ENCODE assay signal across 16 cellular contexts in the genomic region with DNA sequence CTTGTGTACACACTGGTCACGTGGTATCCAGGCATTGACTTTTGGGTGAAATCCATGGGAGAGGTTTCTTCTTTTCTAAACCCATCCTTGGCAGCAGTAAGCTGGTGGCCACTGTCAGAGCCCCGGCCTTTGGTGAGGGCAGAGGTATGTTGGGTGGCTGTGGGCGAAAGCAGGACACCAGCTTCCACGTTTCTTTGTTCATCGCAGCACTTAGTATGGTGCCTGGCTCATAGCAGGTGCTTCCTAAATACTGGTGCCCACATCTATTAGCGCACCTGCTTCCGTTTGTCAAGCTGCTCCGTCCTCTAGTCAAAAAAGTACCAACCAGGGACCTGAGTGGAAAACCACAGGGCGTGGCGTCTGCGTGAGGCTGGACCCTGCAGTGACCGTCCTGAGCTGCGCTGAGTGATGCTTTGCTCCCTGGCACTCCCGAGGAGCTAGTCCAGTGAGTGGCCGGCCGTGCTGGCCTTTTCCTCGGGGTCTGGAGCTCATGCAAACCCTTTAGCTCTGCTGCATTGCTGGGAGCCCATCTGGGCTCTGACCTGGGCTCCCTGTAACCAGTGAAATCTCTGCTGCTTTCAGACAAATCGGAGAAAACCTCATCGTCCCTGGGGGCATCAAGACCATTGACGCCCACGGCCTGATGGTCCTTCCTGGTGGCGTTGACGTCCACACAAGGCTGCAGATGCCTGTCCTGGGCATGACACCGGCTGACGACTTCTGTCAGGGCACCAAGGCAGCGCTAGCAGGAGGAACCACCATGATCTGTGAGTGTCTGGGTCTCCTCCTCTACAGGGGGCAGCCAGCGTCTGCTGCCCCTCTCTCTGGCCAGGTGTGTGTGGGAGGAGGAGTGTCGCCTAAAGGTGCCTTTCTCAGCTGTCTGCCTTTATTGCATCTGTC. TPM values are rescaled to one million over a fixed set of nuclear protein-coding genes. Genes with fewer than 3 reads are reported as not detected.
DNase-seq lines count a peak whose midpoint lies in the region; ATAC-seq and TF ChIP-seq lines count a peak whose summit lies in the region.
"Had no signal": no experiment of that assay in that cellular context is flagged by ENCODE, and none has a peak within 500 bp of the region (broad histone marks: within the 10 kb centered on the region; RNA-seq: fewer than 3 reads in every experiment).

No MANE protein-coding gene starts in this region.

- no peak for TF ChIP-seq POLR2A in spleen (IDR thresholded peaks at IDR 0.05)

- peaks cover 3% of the 10 kb centered on the region for H3K9me3 Mint-ChIP-seq in activated T-cell treated with anti-CD3 and anti-CD28 coated beads, Interleukin-2, amount 50 U/mL, for 24 hours
- H3K9me3 Mint-ChIP-seq: CD8-positive, alpha-beta memory T cell had no signal

- ATAC-seq in left ventricle myocardium superior (no peak), GM21529 (IDR thresholded peaks at IDR 0.05; ENCODE audit: unreplicated experiment) (no peak), GM19397 (IDR thresholded peaks at IDR 0.05; ENCODE audit: unreplicated experiment) (no peak)

- H3K36me3 Mint-ChIP-seq in activated T-cell treated with anti-CD3 and anti-CD28 coated beads, Interleukin-2, amount 50 U/mL, for 24 hours (ENCODE audit: low read depth) = no peaks in the 10 kb centered on the region

- peak overlapping the region; percentile 77 for H3K27ac ChIP-seq in caudate nucleus (ENCODE audit: low read depth, low read length)
- H3K27ac ChIP-seq in spleen = no peak overlapping the region
- H3K27ac ChIP-seq: Peyer's patch had no signal

- intact Hi-C loops in left ventricle myocardium superior (cut with micrococcal nuclease) (no loop called here), spleen (cut with DNase I; ENCODE audit: low total_unique reads) (no loop called here)

- H3K36me3 ChIP-seq in spleen = no peaks in the 10 kb centered on the region
- H3K36me3 ChIP-seq: BE2C, Peyer's patch had no signal

- peaks cover 41% of the 10 kb centered on the region for H3K27me3 Mint-ChIP-seq in activated T-cell treated with anti-CD3 and anti-CD28 coated beads, Interleukin-2, amount 50 U/mL, for 24 hours

- peaks cover 9 to 39% (median 27%) of the 10 kb centered on the region in 7 donors for H3K27me3 ChIP-seq in spleen (replicated peaks in 1 of 7)

- no peak overlapping the region for H3K27ac Mint-ChIP-seq in activated T-cell treated with anti-CD3 and anti-CD28 coated beads, Interleukin-2, amount 50 U/mL, for 24 hours
- H3K27ac Mint-ChIP-seq: CD8-positive, alpha-beta memory T cell had no signal

- H3K4me1 ChIP-seq in spleen = peaks cover 0 to 11% (median 8%) of the 10 kb centered on the region in 6 donors
- H3K4me1 ChIP-seq: BE2C had no signal

- no peak overlapping the region for H3K4me3 ChIP-seq in spleen
- H3K4me3 ChIP-seq: Peyer's patch had no signal

- H3K9me3 ChIP-seq in spleen = no peaks in the 10 kb centered on the region
- H3K9me3 ChIP-seq: BE2C, Peyer's patch had no signal

- no peak for TF ChIP-seq CTCF in spleen (IDR thresholded peaks at IDR 0.05 in 8 of 11, conservative IDR thresholded peaks at IDR 0.05 in 3 of 11)

- H3K4me3 Mint-ChIP-seq in activated T-cell treated with anti-CD3 and anti-CD28 coated beads, Interleukin-2, amount 50 U/mL, for 24 hours = no peak overlapping the region

- DNase-seq in RPMI8226 (peak; percentile 73), caudate nucleus (lab: John Stamatoyannopoulos, UW) (no peak), left ventricle myocardium superior (peak; percentile 19), spleen (peak; percentile 54)
- no peak for DNase-seq in activated T-cell treated with anti-CD3 and anti-CD28 coated beads, Interleukin-2, amount 50 U/mL, for 24 hours
- DNase-seq: BE2C, H7, KG1, NCI-H1092, NCI-H187, NCI-H2171 treated with DMSO at 0.1 percent for 48 hours, NCI-H510A, Peyer's patch had no signal

- H3K4me1 Mint-ChIP-seq in activated T-cell treated with anti-CD3 and anti-CD28 coated beads, Interleukin-2, amount 50 U/mL, for 24 hours (ENCODE audit: low read depth) = peaks cover 4% of the 10 kb centered on the region

- WGBS in spleen, 5 donors = 84 to 89% (median 88%) methylated on average over 27 to 28 of the region's 28 CpGs

RNA-seq across cellular contexts. Expression of a gene that starts 5.6 kb away (rescaled TPM):
- total RNA-seq in left ventricle myocardium superior (45.2 TPM), spleen (1 to 10 TPM in 4 of 7 donors, under 1 TPM in 2, not detected in 1; 0.85 to 6.0 (median 1.6) TPM)
- polyA plus RNA-seq in spleen = 1 to 10 TPM in 1 of 3 donors, under 1 TPM in 2; 0.55 to 1.0 (median 0.96) TPM
- polyA plus RNA-seq: CD8-positive, alpha-beta memory T cell had no signal

Comparison
In these comparisons a context has a peak if more than half of its experiments do, and no peak if none do; other contexts are left out.
1. DNase-seq: peak in RPMI8226 (single experiment), left ventricle myocardium superior (single experiment) and spleen (single experiment); none in caudate nucleus (0 of 61) and activated T-cell treated with anti-CD3 and anti-CD28 coated beads, Interleukin-2, amount 50 U/mL, for 24 hours (single experiment).